Comparison of ENCODE assay signal across 8 cellular contexts in genomic region chr3:53219897-53220483, GRCh38. TPM values are rescaled to one million over a fixed set of nuclear protein-coding genes. Genes with fewer than 3 reads are reported as not detected.
DNase-seq lines count a peak whose midpoint lies in the region; ATAC-seq lines count a peak whose summit lies in the region.

No MANE protein-coding gene starts in this region.

- ATAC-seq in HG03045 (IDR thresholded peaks at IDR 0.05; ENCODE audit: unreplicated experiment) = peak; percentile 78
- ATAC-seq in left lobe of liver = peak; percentile 98

- DNase-seq in NCI-H1417 (lab: John Stamatoyannopoulos, UW) (peak; percentile 29 to 58 (median 58)), NCI-H1417 treated with DMSO at 0.1 percent for 48 hours (lab: John Stamatoyannopoulos, UW) (no peak), NCI-H345 treated with DMSO at 0.1 percent for 48 hours (lab: John Stamatoyannopoulos, UW; ENCODE audit: unreplicated experiment) (peak; percentile 36), cerebellum (ENCODE audit: low spot score) (peak; percentile 57), left lobe of liver (ENCODE audit: low spot score) (peak; percentile 86)
- peak; percentile 69 to 81 for DNase-seq in activated CD4-positive, alpha-beta T cell treated with anti-CD3 and anti-CD28 coated beads for 24 hours (ENCODE audit: low read depth in 2 of 2)
- peak; percentile 24 to 70 (median 52) for DNase-seq in stimulated activated CD4-positive, alpha-beta T cell treated with anti-CD3 and anti-CD28 coated beads, TNF-alpha, amount 100 ng/mL, for 1 hour (ENCODE audit: low read depth in 3 of 3, low spot score in 1 of 3)

RNA-seq across cellular contexts. Expression of gene TKT, which starts 35.8 kb away (rescaled TPM):
- total RNA-seq in cerebellum (71.4 TPM), left lobe of liver (109 TPM)

RNA-seq across cellular contexts. Expression of gene PRKCD, which starts 59.0 kb away (rescaled TPM):
- 0.73 TPM for total RNA-seq in cerebellum
- total RNA-seq in left lobe of liver = 4.6 TPM
